ENCODE assay signal across 20 cellular contexts in genomic region chr1:235424092-235424491, GRCh38. TPM values are rescaled to one million over a fixed set of nuclear protein-coding genes. Genes with fewer than 3 reads are reported as not detected.
DNase-seq lines count a peak whose midpoint lies in the region; ATAC-seq and TF ChIP-seq lines count a peak whose summit lies in the region.
"Had no signal": no experiment of that assay in that cellular context is flagged by ENCODE, and none has a peak within 500 bp of the region (broad histone marks: within the 10 kb centered on the region; RNA-seq: fewer than 3 reads in every experiment).

No MANE protein-coding gene starts in this region.

- no peak overlapping the region for H2AFZ ChIP-seq in Karpas-422 (ENCODE audit: low read length)
- H2AFZ ChIP-seq: GM23248 had no signal

- H3K36me3 ChIP-seq in Karpas-422 (ENCODE audit: insufficient read depth, low read length) = no peaks in the 10 kb centered on the region
- H3K36me3 ChIP-seq in Caco-2 (ENCODE audit: control insufficient read depth, insufficient read depth, low read length) = no peaks in the 10 kb centered on the region; the same call in 1 of the 2 replicates
- H3K36me3 ChIP-seq: prostate gland, suprapubic skin had no signal

- H3K27me3 Mint-ChIP-seq in endothelial cell (ENCODE audit: unreplicated experiment) (peaks cover 17% of the 10 kb centered on the region), Caco-2 (ENCODE audit: insufficient read depth, unreplicated experiment) (no peaks in the 10 kb centered on the region)
- H3K27me3 Mint-ChIP-seq: activated B cell treated with CpG ODN at 0.5 μM for 24 hours; activated naive CD8-positive, alpha-beta T cell treated with anti-CD3 and anti-CD28 coated beads for 36 hours; CD4-positive, alpha-beta T cell had no signal

- BruUV-seq in Caco-2 (replicated peaks; lab: Mats Ljungman, UMichigan) = no TSS peak

- no peaks in the 10 kb centered on the region for H3K9me3 ChIP-seq in Karpas-422 (ENCODE audit: low read length)
- no peaks in the 10 kb centered on the region for H3K9me3 ChIP-seq in Caco-2
- H3K9me3 ChIP-seq: heart right ventricle, prostate gland, suprapubic skin had no signal

- H3K4me3 Mint-ChIP-seq in endothelial cell (ENCODE audit: unreplicated experiment) (no peak overlapping the region), Caco-2 (ENCODE audit: unreplicated experiment) (no peak overlapping the region)
- H3K4me3 Mint-ChIP-seq: activated B cell treated with CpG ODN at 0.5 μM for 24 hours; activated naive CD8-positive, alpha-beta T cell treated with anti-CD3 and anti-CD28 coated beads for 36 hours; CD4-positive, alpha-beta T cell had no signal

- H3K27ac Mint-ChIP-seq in activated naive CD4-positive, alpha-beta T cell treated with anti-CD3 and anti-CD28 coated beads, Interleukin-2, amount 50 U/mL, for 72 hours = no peak overlapping the region
- H3K27ac Mint-ChIP-seq in endothelial cell (ENCODE audit: unreplicated experiment) (peak overlapping the region; percentile 80), Caco-2 (ENCODE audit: unreplicated experiment) (no peak overlapping the region)
- H3K27ac Mint-ChIP-seq: activated B cell treated with CpG ODN at 0.5 μM for 24 hours; CD4-positive, alpha-beta T cell had no signal

- H4K20me1 ChIP-seq in Karpas-422 (ENCODE audit: insufficient read depth, low read depth, low read length) = no peaks in the 10 kb centered on the region

- DNase-seq in activated naive CD4-positive, alpha-beta T cell treated with anti-CD3 and anti-CD28 coated beads, Interleukin-2, amount 50 U/mL, for 72 hours (ENCODE audit: low spot score in 2 of 2) = no peak
- no peak for DNase-seq in activated naive CD4-positive, alpha-beta T cell treated with Interleukin-2 at 50 U/mL for 16 hours
- no peak for DNase-seq in Jurkat, Clone E6-1 (ENCODE audit: low read depth, low spot score)
- DNase-seq in endothelial cell (ENCODE audit: low spot score) (no peak), superior temporal gyrus (ENCODE audit: extremely low spot score) (peak; percentile 31), Karpas-422 (no peak), SIG-M5 (lab: John Stamatoyannopoulos, UW) (no peak), Caco-2 (no peak)
- DNase-seq: activated B cell treated with CpG ODN at 0.5 μM for 24 hours, DMS53, GM23248, heart right ventricle, left ventricle myocardium superior, NCI-H1105, NCI-H526 had no signal

- H3K9me3 Mint-ChIP-seq in activated naive CD4-positive, alpha-beta T cell treated with anti-CD3 and anti-CD28 coated beads, Interleukin-2, amount 50 U/mL, for 72 hours = no peaks in the 10 kb centered on the region
- H3K9me3 Mint-ChIP-seq in endothelial cell (ENCODE audit: unreplicated experiment) (no peaks in the 10 kb centered on the region), Caco-2 (ENCODE audit: unreplicated experiment) (no peaks in the 10 kb centered on the region)
- H3K9me3 Mint-ChIP-seq: activated B cell treated with CpG ODN at 0.5 μM for 24 hours; activated naive CD8-positive, alpha-beta T cell treated with anti-CD3 and anti-CD28 coated beads for 36 hours; CD4-positive, alpha-beta T cell had no signal

- intact Hi-C loops in Caco-2 (cut with micrococcal nuclease; ENCODE audit: unreplicated experiment) = no loop called here

- POLR2A ChIA-PET in Caco-2 (lab: Charles Lee) = no interaction called here

- CTCF ChIA-PET in Caco-2 (lab: Charles Lee) = no interaction called here

- H3K27ac ChIP-seq in Karpas-422 (ENCODE audit: low read length) = no peak overlapping the region
- H3K27ac ChIP-seq: GM23248, heart right ventricle, prostate gland, SK-N-MC, suprapubic skin had no signal

- TF ChIP-seq CTCF in endothelial cell (IDR thresholded peaks at IDR 0.05; ENCODE audit: unreplicated experiment) = no peak
- no peak for TF ChIP-seq CTCF in Caco-2 (IDR thresholded peaks at IDR 0.05; ENCODE audit: insufficient read depth in 1 of 2, low read depth in 1 of 2, low read length in 1 of 2, severe bottlenecking in 1 of 2, unreplicated experiment in 1 of 2)

- H3K4me3 ChIP-seq in Jurkat, Clone E6-1 (ENCODE audit: low read length) = peak overlapping the region; percentile 52; the same call in 1 of the 2 replicates
- H3K4me3 ChIP-seq in Karpas-422 (ENCODE audit: low read length) (no peak overlapping the region), Caco-2 (ENCODE audit: low read depth, low read length) (no peak overlapping the region)
- H3K4me3 ChIP-seq: GM23248, heart right ventricle, prostate gland, SK-N-MC, suprapubic skin had no signal

- H3K4me1 ChIP-seq in Karpas-422 (ENCODE audit: low read length) (peaks cover 9% of the 10 kb centered on the region), Caco-2 (no peaks in the 10 kb centered on the region)
- H3K4me1 ChIP-seq: prostate gland, suprapubic skin had no signal

- no peak overlapping the region for H3K9ac ChIP-seq in Karpas-422 (ENCODE audit: low read length)
- H3K9ac ChIP-seq: GM23248 had no signal

- H3K79me2 ChIP-seq in Karpas-422 (ENCODE audit: low read length) = peaks cover 22% of the 10 kb centered on the region; the same call in 1 of the 2 replicates

- H3K27me3 ChIP-seq in Karpas-422 (ENCODE audit: low read length) (no peaks in the 10 kb centered on the region), Caco-2 (replicated peaks; ENCODE audit: control insufficient read depth, insufficient read depth, low read length) (no peaks in the 10 kb centered on the region)
- H3K27me3 ChIP-seq: heart right ventricle, suprapubic skin had no signal

- no peak overlapping the region for H3K4me2 ChIP-seq in Karpas-422 (ENCODE audit: low read depth, low read length, poor library complexity, severe bottlenecking)

- peaks cover 0 to 4% of the 10 kb centered on the region in 2 donors for H3K36me3 Mint-ChIP-seq in activated naive CD4-positive, alpha-beta T cell treated with anti-CD3 and anti-CD28 coated beads, Interleukin-2, amount 50 U/mL, for 72 hours
- H3K36me3 Mint-ChIP-seq in endothelial cell (ENCODE audit: low read depth, unreplicated experiment) (peaks cover 15% of the 10 kb centered on the region), Caco-2 (ENCODE audit: insufficient read depth, unreplicated experiment) (peaks cover 12% of the 10 kb centered on the region)

- H3K4me1 Mint-ChIP-seq in endothelial cell (ENCODE audit: unreplicated experiment) (peaks cover 24% of the 10 kb centered on the region), Caco-2 (ENCODE audit: low read depth, unreplicated experiment) (peaks cover 2% of the 10 kb centered on the region)

- ATAC-seq in activated naive CD4-positive, alpha-beta T cell treated with anti-CD3 and anti-CD28 coated beads, Interleukin-2, amount 50 U/mL, for 72 hours = peak; percentile 26 to 48
- ATAC-seq: left ventricle myocardium superior had no signal

- H3K9me2 ChIP-seq in Karpas-422 (replicated peaks; ENCODE audit: insufficient read depth, low read length) = no peaks in the 10 kb centered on the region

RNA-seq across cellular contexts. Expression of gene TBCE, which starts 56.9 kb away (rescaled TPM):
- 10 to 100 TPM; 26.9 to 28.8 TPM for total RNA-seq in activated naive CD4-positive, alpha-beta T cell treated with anti-CD3 and anti-CD28 coated beads, Interleukin-2, amount 50 U/mL, for 72 hours
- polyA plus RNA-seq in Jurkat, Clone E6-1 (2012; ENCODE audit: insufficient read depth, insufficient read length) = 68.4 TPM
- total RNA-seq in endothelial cell (ENCODE audit: unreplicated experiment) = 24.7 TPM
- total RNA-seq in Karpas-422 (2014; rRNA removed; shearing (Covaris generic); ENCODE audit: low replicate concordance) = 24.0 and 27.4 TPM in 2 replicates
- 38.5 and 40.0 TPM in 2 replicates for total RNA-seq in Caco-2 (2022)
